In the genomic region with DNA sequence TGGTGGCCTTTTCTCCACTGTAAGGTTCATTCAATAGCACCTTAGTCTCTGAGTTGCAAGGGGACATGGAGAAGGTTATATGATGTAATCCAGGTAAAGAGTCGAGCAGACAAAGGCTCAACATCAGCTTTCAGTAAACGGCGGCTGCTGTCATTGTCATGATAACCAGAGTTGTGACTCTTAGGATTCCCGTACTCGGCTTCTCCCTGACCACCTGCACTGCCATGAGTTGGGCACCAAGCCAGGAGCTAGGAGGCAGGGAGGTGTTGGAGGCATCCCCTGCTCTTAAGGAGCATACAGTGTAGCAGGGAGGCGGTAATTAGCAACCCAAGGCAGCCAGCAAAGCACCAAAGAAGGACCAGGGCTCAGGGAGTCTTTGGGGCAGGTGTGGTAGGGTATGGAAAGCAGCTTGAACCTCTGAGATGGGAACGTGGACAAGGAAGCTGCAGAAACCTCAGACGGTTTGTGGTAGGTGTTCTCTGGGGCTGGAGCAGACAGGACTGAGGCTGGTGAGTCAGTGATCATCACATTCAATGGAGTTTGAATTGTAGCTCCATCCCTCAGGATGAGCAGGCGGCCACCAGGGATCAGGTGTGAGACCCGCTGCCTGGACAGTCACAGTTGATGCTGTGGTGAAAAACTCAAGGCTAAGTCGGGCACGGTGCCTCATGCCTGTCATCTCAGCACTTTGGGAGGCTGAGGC, we compare ENCODE assay signal across 17 cellular contexts. TPM values are rescaled to one million over a fixed set of nuclear protein-coding genes. Genes with fewer than 3 reads are reported as not detected.
DNase-seq lines count a peak whose midpoint lies in the region; ATAC-seq and TF ChIP-seq lines count a peak whose summit lies in the region.
"Had no signal": no experiment of that assay in that cellular context is flagged by ENCODE, and none has a peak within 500 bp of the region (broad histone marks: within the 10 kb centered on the region; RNA-seq: fewer than 3 reads in every experiment).

No MANE protein-coding gene starts in this region.

- BruUV-seq in Panc1 (replicated peaks; lab: Mats Ljungman, UMichigan), result no TSS peak

- no peak overlapping the region for H3K27ac ChIP-seq in HEK293 (ENCODE audit: extremely low read depth, low read depth, low read length)
- peak overlapping the region; percentile 89 for H3K27ac ChIP-seq in Panc1 (ENCODE audit: low read length)
- H3K27ac ChIP-seq: hepatocyte had no signal

- no peak for ATAC-seq in Panc1
- ATAC-seq in GM18867 (IDR thresholded peaks at IDR 0.05; ENCODE audit: unreplicated experiment), result no peak
- ATAC-seq: activated CD4-positive, CD25-positive, alpha-beta regulatory T cell treated with anti-CD3 and anti-CD28 coated beads, Interleukin-2, amount 50 U/mL, for 24 hours; activated T-cell treated with anti-CD3 and anti-CD28 coated beads, Interleukin-2, amount 50 U/mL, for 4 hours; esophagus mucosa; left cardiac atrium had no signal

- H3K4me3 Mint-ChIP-seq in activated CD4-positive, alpha-beta T cell treated with anti-CD3 and anti-CD28 coated beads, Interleukin-2, amount 10 ng/mL, durations not matched to agents 7 days and 5 days, result no peak overlapping the region
- no peak overlapping the region for H3K4me3 Mint-ChIP-seq in progenitor cell of endocrine pancreas (ENCODE audit: low read depth)
- H3K4me3 Mint-ChIP-seq: activated T-cell treated with anti-CD3 and anti-CD28 coated beads, Interleukin-2, amount 50 U/mL, for 4 hours; type B pancreatic cell had no signal

- no peaks in the 10 kb centered on the region for H3K27me3 Mint-ChIP-seq in activated CD4-positive, alpha-beta T cell treated with anti-CD3 and anti-CD28 coated beads, Interleukin-2, amount 10 ng/mL, durations not matched to agents 7 days and 5 days
- H3K27me3 Mint-ChIP-seq in progenitor cell of endocrine pancreas, result peaks cover 23% of the 10 kb centered on the region

- H3K4me3 ChIP-seq in HEK293 (ENCODE audit: low read depth, low read length) (no peak overlapping the region), Panc1 (ENCODE audit: low read depth in 2 of 2, low read length in 2 of 2) (no peak overlapping the region)
- H3K4me3 ChIP-seq: hepatocyte had no signal

- no peaks in the 10 kb centered on the region for H3K9me3 ChIP-seq in HEK293 (ENCODE audit: control insufficient read depth, insufficient read depth, low read depth, low read length)
- H3K9me3 ChIP-seq in Panc1 (ENCODE audit: control insufficient read depth, insufficient read depth, low read depth, low read length), result no peaks in the 10 kb centered on the region

- CTCF ChIA-PET in activated CD4-positive, alpha-beta T cell treated with anti-CD3 and anti-CD28 coated beads, Interleukin-2, amount 10 ng/mL, durations not matched to agents 7 days and 5 days (lab: Charles Lee), result interaction anchor here (0.6 to 1.9 kb wide), 6 partner anchors 10 to 107 kb away, joined by 3 to 8 read pairs (median 6); no protein-coding TSS in a partner anchor
- CTCF ChIA-PET in HEK293 (lab: Yijun Ruan, JAX) (interaction anchor here (0.5 to 2.0 kb wide), 8 partner anchors 9 to 125 kb away, joined by 3 to 8 read pairs (median 3); no protein-coding TSS in a partner anchor), Panc1 (lab: Charles Lee) (interaction anchor here (0.7 kb wide), 1 partner anchor 133 kb away, joined by 4 read pairs; no protein-coding TSS in a partner anchor)

- H3K9me3 Mint-ChIP-seq in activated CD4-positive, alpha-beta T cell treated with anti-CD3 and anti-CD28 coated beads, Interleukin-2, amount 10 ng/mL, durations not matched to agents 7 days and 5 days, result no peaks in the 10 kb centered on the region
- no peaks in the 10 kb centered on the region for H3K9me3 Mint-ChIP-seq in progenitor cell of endocrine pancreas (ENCODE audit: low read depth)
- H3K9me3 Mint-ChIP-seq: activated T-cell treated with anti-CD3 and anti-CD28 coated beads, Interleukin-2, amount 50 U/mL, for 4 hours; type B pancreatic cell had no signal

- no peak for TF ChIP-seq CTCF in HEK293 (tag by site-specific recombination; IDR thresholded peaks at IDR 0.05)
- TF ChIP-seq CTCF in Panc1 (IDR thresholded peaks at IDR 0.05), result no peak
- no peak for TF ChIP-seq CTCF in progenitor cell of endocrine pancreas (IDR thresholded peaks at IDR 0.05; ENCODE audit: unreplicated experiment)

- no peaks in the 10 kb centered on the region for H3K4me1 ChIP-seq in HEK293 (ENCODE audit: control insufficient read depth, insufficient read depth, low read length)
- peaks cover 46% of the 10 kb centered on the region for H3K4me1 ChIP-seq in Panc1 (ENCODE audit: control insufficient read depth, insufficient read depth, low read length)

- H3K27ac Mint-ChIP-seq in activated CD4-positive, alpha-beta T cell treated with anti-CD3 and anti-CD28 coated beads, Interleukin-2, amount 10 ng/mL, durations not matched to agents 7 days and 5 days, result peak overlapping the region; percentile 60
- peak overlapping the region; percentile 84 for H3K27ac Mint-ChIP-seq in progenitor cell of endocrine pancreas
- H3K27ac Mint-ChIP-seq: type B pancreatic cell had no signal

- peaks cover 71% of the 10 kb centered on the region for H3K4me1 Mint-ChIP-seq in activated CD4-positive, alpha-beta T cell treated with anti-CD3 and anti-CD28 coated beads, Interleukin-2, amount 10 ng/mL, durations not matched to agents 7 days and 5 days
- peaks cover 9% of the 10 kb centered on the region for H3K4me1 Mint-ChIP-seq in progenitor cell of endocrine pancreas (ENCODE audit: low read depth)

- in situ Hi-C loops in Panc1 (cut with HindIII; ENCODE audit: low pct_unique_long_range_greater_than_20kb, low sequenced_read_pairs), result no loop called here

- no peak for DNase-seq in activated CD4-positive, alpha-beta T cell treated with anti-CD3 and anti-CD28 coated beads, Interleukin-2, amount 10 ng/mL, durations not matched to agents 7 days and 5 days
- no peak for DNase-seq in activated CD4-positive, alpha-beta T cell treated with anti-CD3 and anti-CD28 coated beads for 1 hour
- DNase-seq in Panc1 (ENCODE audit: low read depth, low spot score) (no peak), progenitor cell of endocrine pancreas (ENCODE audit: low spot score, unreplicated experiment) (no peak)
- no peak for DNase-seq in stimulated activated CD4-positive, alpha-beta T cell treated with anti-CD3 and anti-CD28 coated beads, Interleukin-4, amount 100 ng/mL, for 4 hours
- DNase-seq: activated T-cell treated with anti-CD3 and anti-CD28 coated beads, Interleukin-2, amount 50 U/mL, for 4 hours; cortex of kidney; left cardiac atrium; NCI-H1092 had no signal

- H3K36me3 ChIP-seq in HEK293 (ENCODE audit: control insufficient read depth in 2 of 2, insufficient read depth in 1 of 2, low read length in 2 of 2) (no peaks in the 10 kb centered on the region), Panc1 (ENCODE audit: control insufficient read depth, insufficient read depth, low read length) (no peaks in the 10 kb centered on the region)

- POLR2A ChIA-PET in activated CD4-positive, alpha-beta T cell treated with anti-CD3 and anti-CD28 coated beads, Interleukin-2, amount 10 ng/mL, durations not matched to agents 7 days and 5 days (lab: Charles Lee), result no interaction called here
- POLR2A ChIA-PET in HEK293 (lab: Yijun Ruan, JAX) (interaction anchor here (0.5 kb wide), 1 partner anchor 1531 kb away, joined by 3 read pairs; no protein-coding TSS in a partner anchor), Panc1 (lab: Charles Lee) (interaction anchor here (0.6 kb wide), 1 partner anchor 568 kb away, joined by 14 read pairs; no protein-coding TSS in a partner anchor)

- H3K36me3 Mint-ChIP-seq in activated CD4-positive, alpha-beta T cell treated with anti-CD3 and anti-CD28 coated beads, Interleukin-2, amount 10 ng/mL, durations not matched to agents 7 days and 5 days (ENCODE audit: low read depth), result peaks cover 7% of the 10 kb centered on the region
- no peaks in the 10 kb centered on the region for H3K36me3 Mint-ChIP-seq in progenitor cell of endocrine pancreas (ENCODE audit: insufficient read depth)
- H3K36me3 Mint-ChIP-seq: type B pancreatic cell had no signal

- H3K27me3 ChIP-seq in Panc1 (ENCODE audit: control insufficient read depth, insufficient read depth, low read length), result no peaks in the 10 kb centered on the region
- H3K27me3 ChIP-seq: hepatocyte had no signal

- intact Hi-C loops in Panc1 (cut with micrococcal nuclease; ENCODE audit: unreplicated experiment), result loop anchor here (5.0 kb wide), 2 partner anchors 32 to 108 kb away; partner anchors contain the start of gene LIF

TF ChIP-seq in HEK293, 187 proteins besides CTCF, POLR2A, EP300 and RAD21:
- TF ChIP-seq ZBTB1 (tag by site-specific recombination; IDR thresholded peaks at IDR 0.05) (no peak), ZNF692 (tag by site-specific recombination; IDR thresholded peaks at IDR 0.05) (no peak), FEZF1 (tag by site-specific recombination; IDR thresholded peaks at IDR 0.05) (no peak), ZNF341 (tag by site-specific recombination; IDR thresholded peaks at IDR 0.05; ENCODE audit: low read depth) (no peak), GLIS1 (tag by site-specific recombination; IDR thresholded peaks at IDR 0.05) (peak; percentile 39; the same call in 1 of the 2 replicates), ZNF610 (tag by site-specific recombination; IDR thresholded peaks at IDR 0.05; ENCODE audit: borderline replicate concordance) (no peak)

RNA-seq across cellular contexts. Expression of gene LIF, which starts 31.7 kb away (rescaled TPM):
- 100 to 1,000 TPM; 102 to 103 TPM for total RNA-seq in activated CD4-positive, alpha-beta T cell treated with anti-CD3 and anti-CD28 coated beads, Interleukin-2, amount 10 ng/mL, durations not matched to agents 7 days and 5 days
- total RNA-seq in Panc1 (2021; ENCODE audit: unreplicated experiment), result 34.4 TPM
- polyA plus RNA-seq in Panc1 (2012; ENCODE audit: insufficient read length), result 40.7 TPM
- total RNA-seq in progenitor cell of endocrine pancreas, result 2.3 and 3.6 TPM in 2 replicates

RNA-seq across cellular contexts. Expression of gene OSM, which starts 51.8 kb away (rescaled TPM):
- total RNA-seq in activated CD4-positive, alpha-beta T cell treated with anti-CD3 and anti-CD28 coated beads, Interleukin-2, amount 10 ng/mL, durations not matched to agents 7 days and 5 days, result 10 to 100 TPM; 74.7 to 80.5 TPM
- total RNA-seq in Panc1 (2021; ENCODE audit: unreplicated experiment) (not detected), progenitor cell of endocrine pancreas (not detected in 2 replicates)
- not detected for polyA plus RNA-seq in Panc1 (2012; ENCODE audit: insufficient read length)
- total RNA-seq: G401 had no signal
- polyA plus RNA-seq: BJ, hepatocyte had no signal

Comparison
In these comparisons a context has a peak if more than half of its experiments do, and no peak if none do; other contexts are left out.
1. RNA of gene OSM, which starts 51.8 kb away (total RNA-seq): 74.7 to 80.5 TPM in activated CD4-positive, alpha-beta T cell treated with anti-CD3 and anti-CD28 coated beads, Interleukin-2, amount 10 ng/mL, durations not matched to agents 7 days and 5 days; not detected in Panc1 (single experiment) and not detected in progenitor cell of endocrine pancreas; every median in the first group is over 10 times any median in the second.